ENCODE assay signal across 24 cellular contexts in genomic region chr3:184945886-184946625, GRCh38.
"Had no signal": no experiment of that assay in that cellular context is flagged by ENCODE, and none has a peak within 500 bp of the region (broad histone marks: within the 10 kb centered on the region; RNA-seq: fewer than 3 reads in every experiment).

No MANE protein-coding gene starts in this region.

- H3K9me3 Mint-ChIP-seq: activated CD4-positive, alpha-beta T cell treated with anti-CD3 and anti-CD28 coated beads, Interleukin-2, amount 10 ng/mL, durations not matched to agents 7 days and 5 days; activated T-helper 1 cell treated with anti-CD3 and anti-CD28 coated beads, Interleukin-12 subunit alpha, Interleukin-12 subunit beta, Interleukin-2, Interleukin-4 antibody, amounts not matched to agents 30 ng/mL and 10 ng/mL and 1 ng/mL, durations not matched to agents 14 hours and 24 hours and 36 hours; immature natural killer cell; natural killer cell treated with Interleukin-12 subunit alpha and Interleukin-12 subunit beta and Interleukin-15 and Interleukin-18, amount 100 ng/mL, for 72 hours; type B pancreatic cell had no signal

- DNase-seq: activated CD4-positive, alpha-beta T cell treated with anti-CD3 and anti-CD28 coated beads, Interleukin-2, amount 10 ng/mL, durations not matched to agents 7 days and 5 days; activated CD8-positive, alpha-beta T cell treated with anti-CD3 and anti-CD28 coated beads, Interleukin-2, amount 10 ng/mL, durations not matched to agents 7 days and 5 days; activated gamma-delta T cell; activated naive CD4-positive, alpha-beta T cell treated with anti-CD3 and anti-CD28 coated beads, Interleukin-2, amount 50 U/mL, for 16 hours; brain microvascular endothelial cell; central memory CD4-positive, alpha-beta T cell; dermis blood vessel endothelial cell; effector CD8-positive, alpha-beta T cell; foreskin keratinocyte; immature natural killer cell; ovary; psoas muscle; stimulated activated CD4-positive, alpha-beta T cell treated with anti-CD3 and anti-CD28 coated beads, Interleukin-4, amount 100 ng/mL, for 24 hours; stimulated activated naive CD4-positive, alpha-beta T cell treated with Interleukin-2 at 50 U/mL for 16 hours; T-helper 9 cell had no signal

- H3K27me3 Mint-ChIP-seq: activated CD4-positive, alpha-beta T cell treated with anti-CD3 and anti-CD28 coated beads, Interleukin-2, amount 10 ng/mL, durations not matched to agents 7 days and 5 days; natural killer cell treated with Interleukin-12 subunit alpha and Interleukin-12 subunit beta and Interleukin-15 and Interleukin-18, amount 100 ng/mL, for 72 hours; type B pancreatic cell had no signal

- H3K27ac ChIP-seq: ascending aorta, brain microvascular endothelial cell, foreskin keratinocyte, neutrophil, ovary, psoas muscle, thoracic aorta, vagina had no signal

- H3K4me3 ChIP-seq: ascending aorta, ovary, psoas muscle, thoracic aorta, vagina had no signal

- H3K9me3 ChIP-seq: ascending aorta, neutrophil, ovary, psoas muscle, thoracic aorta, vagina had no signal

- H3K27ac Mint-ChIP-seq: activated CD4-positive, alpha-beta T cell treated with anti-CD3 and anti-CD28 coated beads, Interleukin-2, amount 10 ng/mL, durations not matched to agents 7 days and 5 days; activated CD8-positive, alpha-beta T cell treated with anti-CD3 and anti-CD28 coated beads, Interleukin-2, amount 10 ng/mL, durations not matched to agents 7 days and 5 days; activated T-helper 1 cell treated with anti-CD3 and anti-CD28 coated beads, Interleukin-12 subunit alpha, Interleukin-12 subunit beta, Interleukin-2, Interleukin-4 antibody, amounts not matched to agents 30 ng/mL and 10 ng/mL and 1 ng/mL, durations not matched to agents 14 hours and 24 hours and 36 hours; natural killer cell treated with Interleukin-12 subunit alpha and Interleukin-12 subunit beta and Interleukin-15 and Interleukin-18, amount 100 ng/mL, for 72 hours; type B pancreatic cell had no signal

- H3K4me1 ChIP-seq: ascending aorta, foreskin keratinocyte, psoas muscle, vagina had no signal

- H3K4me3 Mint-ChIP-seq: activated CD4-positive, alpha-beta T cell treated with anti-CD3 and anti-CD28 coated beads, Interleukin-2, amount 10 ng/mL, durations not matched to agents 7 days and 5 days; activated CD8-positive, alpha-beta T cell treated with anti-CD3 and anti-CD28 coated beads, Interleukin-2, amount 10 ng/mL, durations not matched to agents 7 days and 5 days; activated T-helper 1 cell treated with anti-CD3 and anti-CD28 coated beads, Interleukin-12 subunit alpha, Interleukin-12 subunit beta, Interleukin-2, Interleukin-4 antibody, amounts not matched to agents 30 ng/mL and 10 ng/mL and 1 ng/mL, durations not matched to agents 14 hours and 24 hours and 36 hours; immature natural killer cell; natural killer cell treated with Interleukin-12 subunit alpha and Interleukin-12 subunit beta and Interleukin-15 and Interleukin-18, amount 100 ng/mL, for 72 hours; type B pancreatic cell had no signal

- H3K4me1 Mint-ChIP-seq: activated CD4-positive, alpha-beta T cell treated with anti-CD3 and anti-CD28 coated beads, Interleukin-2, amount 10 ng/mL, durations not matched to agents 7 days and 5 days; immature natural killer cell had no signal

- H3K27me3 ChIP-seq: ascending aorta, brain microvascular endothelial cell, foreskin keratinocyte, neutrophil, ovary, vagina had no signal

- H3K36me3 ChIP-seq: ovary had no signal

- ATAC-seq: activated CD4-positive, CD25-positive, alpha-beta regulatory T cell treated with anti-CD3 and anti-CD28 coated beads, Interleukin-2, amount 50 U/mL, for 24 hours; activated CD8-positive, alpha-beta T cell treated with anti-CD3 and anti-CD28 coated beads, Interleukin-2, amount 10 ng/mL, durations not matched to agents 7 days and 5 days; foreskin keratinocyte; natural killer cell treated with Interleukin-12 subunit alpha and Interleukin-12 subunit beta and Interleukin-15 and Interleukin-18, amount 100 ng/mL, for 72 hours; psoas muscle; right cardiac atrium had no signal
